1 cellular context compared by ENCODE assay signal in the genomic region with DNA sequence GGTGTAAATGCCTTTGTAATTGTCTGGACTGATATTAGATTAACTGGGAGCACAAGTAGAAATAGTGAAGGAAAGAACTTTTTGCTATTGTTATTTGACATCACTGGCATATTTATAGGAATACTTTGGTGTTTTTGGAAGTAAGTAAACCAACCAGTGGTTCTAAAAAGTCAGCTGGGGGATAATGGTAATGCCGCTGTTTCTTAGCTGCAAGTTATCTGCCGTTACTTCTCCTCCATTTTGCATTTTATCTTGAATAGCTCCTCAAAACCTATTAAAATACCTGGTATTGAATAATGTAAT.
TF ChIP-seq lines count a peak whose summit lies in the region.

No MANE protein-coding gene starts in this region.

TF ChIP-seq in GM12878, 131 proteins besides CTCF, POLR2A, EP300 and RAD21 (continued from another document):
- TF ChIP-seq, protein P1, sequence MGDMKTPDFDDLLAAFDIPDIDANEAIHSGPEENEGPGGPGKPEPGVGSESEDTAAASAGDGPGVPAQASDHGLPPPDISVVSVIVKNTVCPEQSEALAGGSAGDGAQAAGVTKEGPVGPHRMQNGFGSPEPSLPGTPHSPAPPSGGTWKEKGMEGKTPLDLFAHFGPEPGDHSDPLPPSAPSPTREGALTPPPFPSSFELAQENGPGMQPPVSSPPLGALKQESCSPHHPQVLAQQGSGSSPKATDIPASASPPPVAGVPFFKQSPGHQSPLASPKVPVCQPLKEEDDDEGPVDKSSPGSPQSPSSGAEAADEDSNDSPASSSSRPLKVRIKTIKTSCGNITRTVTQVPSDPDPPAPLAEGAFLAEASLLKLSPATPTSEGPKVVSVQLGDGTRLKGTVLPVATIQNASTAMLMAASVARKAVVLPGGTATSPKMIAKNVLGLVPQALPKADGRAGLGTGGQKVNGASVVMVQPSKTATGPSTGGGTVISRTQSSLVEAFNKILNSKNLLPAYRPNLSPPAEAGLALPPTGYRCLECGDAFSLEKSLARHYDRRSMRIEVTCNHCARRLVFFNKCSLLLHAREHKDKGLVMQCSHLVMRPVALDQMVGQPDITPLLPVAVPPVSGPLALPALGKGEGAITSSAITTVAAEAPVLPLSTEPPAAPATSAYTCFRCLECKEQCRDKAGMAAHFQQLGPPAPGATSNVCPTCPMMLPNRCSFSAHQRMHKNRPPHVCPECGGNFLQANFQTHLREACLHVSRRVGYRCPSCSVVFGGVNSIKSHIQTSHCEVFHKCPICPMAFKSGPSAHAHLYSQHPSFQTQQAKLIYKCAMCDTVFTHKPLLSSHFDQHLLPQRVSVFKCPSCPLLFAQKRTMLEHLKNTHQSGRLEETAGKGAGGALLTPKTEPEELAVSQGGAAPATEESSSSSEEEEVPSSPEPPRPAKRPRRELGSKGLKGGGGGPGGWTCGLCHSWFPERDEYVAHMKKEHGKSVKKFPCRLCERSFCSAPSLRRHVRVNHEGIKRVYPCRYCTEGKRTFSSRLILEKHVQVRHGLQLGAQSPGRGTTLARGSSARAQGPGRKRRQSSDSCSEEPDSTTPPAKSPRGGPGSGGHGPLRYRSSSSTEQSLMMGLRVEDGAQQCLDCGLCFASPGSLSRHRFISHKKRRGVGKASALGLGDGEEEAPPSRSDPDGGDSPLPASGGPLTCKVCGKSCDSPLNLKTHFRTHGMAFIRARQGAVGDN (IDR thresholded peaks at IDR 0.05) = peak; percentile 9; the same call in 1 of the 2 replicates
- TF ChIP-seq RAD51 (IDR thresholded peaks at IDR 0.05) (no peak), NFIC (IDR thresholded peaks at IDR 0.05; ENCODE audit: low read depth, low read length) (0 out of 2 replicates have a peak, but pooled peaks have one; percentile 1)
TF ChIP-seq in GM12878: peak in this region for 3.
